1 cellular context compared by ENCODE assay signal in genomic region chr15:59138243-59138642, GRCh38.
TF ChIP-seq lines count a peak whose summit lies in the region.

No MANE protein-coding gene starts in this region.

TF ChIP-seq in K562, 482 proteins besides CTCF, POLR2A, EP300 and RAD21 (continued from another document and continues in another):
- TF ChIP-seq RFX5 (IDR thresholded peaks at IDR 0.05; ENCODE audit: low read depth, low read length) (no peak), BMI1 (IDR thresholded peaks at IDR 0.05; ENCODE audit: low read length) (no peak), ZNF253 (CRISPR knock-in tag; conservative IDR thresholded peaks at IDR 0.05) (no peak), NONO (IDR thresholded peaks at IDR 0.05; ENCODE audit: low read depth in 2 of 2, low read length in 1 of 2) (0 out of 4 replicates have a peak, but pooled peaks of 1 of the 2 experiments have one; percentile 17), RBM39 (optimal IDR thresholded peaks at IDR 0.05; ENCODE audit: low read depth, low read length) (peak; percentile 83), MTA3 (IDR thresholded peaks at IDR 0.05; ENCODE audit: borderline replicate concordance) (0 out of 2 replicates have a peak, but pooled peaks have one; percentile 45), TARDBP (IDR thresholded peaks at IDR 0.05) (no peak), MNT (conservative IDR thresholded peaks at IDR 0.05) (peak; percentile 45 to 49; a peak in 2 of 4 replicates), HNRNPH1 (optimal IDR thresholded peaks at IDR 0.05; ENCODE audit: low read depth, low read length) (no peak), BRF1 (IDR thresholded peaks at IDR 0.05; ENCODE audit: borderline replicate concordance, extremely low read depth, insufficient read length) (no peak), ZNF445 (CRISPR knock-in tag; IDR thresholded peaks at IDR 0.05; ENCODE audit: low read depth) (no peak), RB1 (IDR thresholded peaks at IDR 0.05; ENCODE audit: low read depth) (peak; percentile 53; the same call in 1 of the 2 replicates), ZFX (CRISPR knock-in tag; IDR thresholded peaks at IDR 0.05) (peak; percentile 48; the same call in 1 of the 2 replicates), NFIX (CRISPR knock-in tag; IDR thresholded peaks at IDR 0.05; ENCODE audit: low read depth) (no peak), SMAD4 (CRISPR knock-in tag; conservative IDR thresholded peaks at IDR 0.05) (0 out of 2 replicates have a peak, but pooled peaks have one; percentile 43), PREB (CRISPR knock-in tag; IDR thresholded peaks at IDR 0.05) (0 out of 2 replicates have a peak, but pooled peaks have one; percentile 24), TBP (optimal IDR thresholded peaks at IDR 0.05; ENCODE audit: low read depth, low read length) (peak; percentile 52), GTF2E2 (tag; IDR thresholded peaks at IDR 0.05) (no peak), KLF16 (IDR thresholded peaks at IDR 0.05) (peak; percentile 65; the same call in 1 of the 2 replicates), ZKSCAN1 (IDR thresholded peaks at IDR 0.05; ENCODE audit: low read depth, low read length) (peak; percentile 79), ZSCAN29 (IDR thresholded peaks at IDR 0.05) (no peak), E2F1 (CRISPR knock-in tag; IDR thresholded peaks at IDR 0.05) (0 out of 2 replicates have a peak, but pooled peaks have one; percentile 70), ZNF583 (CRISPR knock-in tag; IDR thresholded peaks at IDR 0.05) (no peak), CXXC5 (CRISPR knock-in tag; IDR thresholded peaks at IDR 0.05) (peak; percentile 54), TRIM25 (IDR thresholded peaks at IDR 0.05; ENCODE audit: borderline replicate concordance) (no peak), GTF2B (IDR thresholded peaks at IDR 0.05; ENCODE audit: extremely low read depth, insufficient read length) (no peak), STAT6 (CRISPR knock-in tag; IDR thresholded peaks at IDR 0.05) (no peak), KAT2B (IDR thresholded peaks at IDR 0.05; ENCODE audit: low read depth, low read length) (peak; percentile 96), SLC30A9 (CRISPR knock-in tag; IDR thresholded peaks at IDR 0.05) (no peak), GMEB1 (CRISPR knock-in tag; IDR thresholded peaks at IDR 0.05) (no peak), ATF4 (CRISPR knock-in tag; IDR thresholded peaks at IDR 0.05) (0 out of 2 replicates have a peak, but pooled peaks have one; percentile 37), MCM5 (IDR thresholded peaks at IDR 0.05; ENCODE audit: low read depth) (no peak), ZNF398 (CRISPR knock-in tag; IDR thresholded peaks at IDR 0.05) (no peak), PTBP1 (IDR thresholded peaks at IDR 0.05; ENCODE audit: low read depth, low read length) (no peak), EHMT2 (IDR thresholded peaks at IDR 0.05) (peak; percentile 84), MLX (CRISPR knock-in tag; conservative IDR thresholded peaks at IDR 0.05) (no peak), E2F8 (IDR thresholded peaks at IDR 0.05; ENCODE audit: low read depth, partially characterized antibody) (no peak), MCM7 (IDR thresholded peaks at IDR 0.05) (no peak), DEAF1 (CRISPR knock-in tag; IDR thresholded peaks at IDR 0.05) (peak; percentile 69), WHSC1 (IDR thresholded peaks at IDR 0.05; ENCODE audit: low read length) (no peak)
